ENCODE assay signal across 9 cellular contexts in the genomic region with DNA sequence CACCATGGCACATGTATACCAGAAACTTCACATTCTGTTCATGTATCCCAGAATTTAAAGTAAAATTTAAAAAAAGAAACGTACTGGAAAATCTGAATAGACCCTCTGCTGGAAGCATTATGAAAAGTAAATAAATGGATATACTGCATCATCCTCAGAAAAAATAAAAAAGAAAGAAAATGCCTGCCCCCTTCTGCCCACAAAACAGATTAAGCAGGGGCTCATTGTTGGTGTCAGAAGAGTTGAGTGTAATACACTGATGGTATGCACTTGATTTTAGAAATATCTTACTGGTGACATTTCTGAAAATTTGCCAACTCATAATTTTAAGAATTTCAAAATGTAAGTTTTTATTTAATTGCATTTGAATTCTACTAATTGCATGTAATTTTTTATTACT.
"Had no signal": no experiment of that assay in that cellular context is flagged by ENCODE, and none has a peak within 500 bp of the region (broad histone marks: within the 10 kb centered on the region; RNA-seq: fewer than 3 reads in every experiment).

No MANE protein-coding gene starts in this region.

- DNase-seq: body of pancreas; effector memory CD4-positive, alpha-beta T cell; kidney glomerular epithelial cell; pancreas; stimulated activated CD4-positive, alpha-beta T cell treated with anti-CD3 and anti-CD28 coated beads, Interleukin-4, amount 100 ng/mL, for 4 hours; stimulated activated naive CD8-positive, alpha-beta T cell treated with anti-CD3 and anti-CD28 coated beads, Interleukin-15, amount 100 ng/mL, for 72 hours; testis had no signal

- H3K27ac ChIP-seq: body of pancreas, hepatocyte, pancreas, skin epidermis, testis had no signal

- H3K4me3 ChIP-seq: body of pancreas, hepatocyte, pancreas, skin epidermis, testis had no signal

- H3K9me3 ChIP-seq: body of pancreas, pancreas, testis had no signal

- H3K4me1 ChIP-seq: pancreas, testis had no signal

- ATAC-seq: body of pancreas; stimulated activated naive CD8-positive, alpha-beta T cell treated with anti-CD3 and anti-CD28 coated beads, Interleukin-15, amount 100 ng/mL, for 72 hours had no signal

- H3K27me3 ChIP-seq: body of pancreas, hepatocyte, pancreas, testis had no signal
